In the genomic region with DNA sequence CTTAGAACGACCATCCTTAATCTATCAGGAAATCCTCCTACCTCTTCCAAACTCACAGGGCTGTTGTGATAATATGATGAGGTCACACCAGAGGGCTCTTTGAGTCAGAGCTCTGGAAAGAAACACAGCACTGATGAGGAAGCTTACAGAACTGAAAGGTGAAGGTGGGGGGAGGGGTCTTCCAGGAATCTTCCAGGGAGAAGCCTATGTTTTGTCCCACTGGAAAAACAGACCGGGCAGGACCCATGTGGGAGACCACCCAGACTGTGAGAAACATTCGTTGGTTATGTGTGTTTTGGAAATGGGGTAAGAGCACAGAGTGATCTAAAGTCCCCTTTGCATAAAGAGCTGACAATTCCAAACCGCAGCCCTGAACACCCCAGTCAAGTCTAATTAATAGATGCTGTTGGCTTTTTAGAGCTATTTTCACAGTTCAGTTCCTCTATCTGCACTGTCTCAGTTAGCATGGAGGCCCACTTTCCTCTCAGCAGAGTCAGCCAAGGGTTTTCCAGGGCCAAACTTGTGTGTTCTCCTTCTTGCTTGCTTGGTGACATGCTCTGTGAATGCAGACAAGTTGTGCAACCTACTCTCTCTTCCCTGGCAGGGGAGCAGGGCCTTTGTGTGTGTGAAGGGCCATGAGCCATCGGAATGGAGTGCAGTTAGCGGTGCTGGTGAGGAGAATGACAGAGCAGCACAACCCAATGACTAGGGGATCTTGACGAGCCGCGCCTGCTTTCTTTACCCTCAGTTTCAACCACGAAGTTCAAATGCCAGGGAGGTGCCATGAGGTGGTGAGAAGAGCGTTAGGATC, we compare ENCODE assay signal across 1 cellular context.
A peak's percentile ranks its signal among the peaks of the same experiment; 100 is the strongest.
TF ChIP-seq lines count a peak whose summit lies in the region.

No MANE protein-coding gene starts in this region.

TF ChIP-seq in GM12878, 131 proteins besides CTCF, POLR2A, EP300 and RAD21:
- no peak for TF ChIP-seq NFIC (IDR thresholded peaks at IDR 0.05; ENCODE audit: low read depth, low read length)
- TF ChIP-seq SREBF2 (IDR thresholded peaks at IDR 0.05; ENCODE audit: low read length), result no peak
- peak; percentile 45; the same call in 1 of the 2 replicates for TF ChIP-seq CHD2 (IDR thresholded peaks at IDR 0.05; ENCODE audit: borderline replicate concordance, low read depth, low read length)
- no peak for TF ChIP-seq JUND (IDR thresholded peaks at IDR 0.05; ENCODE audit: low read depth, low read length)
- peak; percentile 73 for TF ChIP-seq RUNX3 (IDR thresholded peaks at IDR 0.05; ENCODE audit: low read length)
- peak; percentile 64; the same call in 1 of the 2 replicates for TF ChIP-seq ATF7 (IDR thresholded peaks at IDR 0.05; ENCODE audit: low read depth)
- TF ChIP-seq FOXM1 (IDR thresholded peaks at IDR 0.05; ENCODE audit: low read depth, low read length), result no peak
- TF ChIP-seq, protein P1, sequence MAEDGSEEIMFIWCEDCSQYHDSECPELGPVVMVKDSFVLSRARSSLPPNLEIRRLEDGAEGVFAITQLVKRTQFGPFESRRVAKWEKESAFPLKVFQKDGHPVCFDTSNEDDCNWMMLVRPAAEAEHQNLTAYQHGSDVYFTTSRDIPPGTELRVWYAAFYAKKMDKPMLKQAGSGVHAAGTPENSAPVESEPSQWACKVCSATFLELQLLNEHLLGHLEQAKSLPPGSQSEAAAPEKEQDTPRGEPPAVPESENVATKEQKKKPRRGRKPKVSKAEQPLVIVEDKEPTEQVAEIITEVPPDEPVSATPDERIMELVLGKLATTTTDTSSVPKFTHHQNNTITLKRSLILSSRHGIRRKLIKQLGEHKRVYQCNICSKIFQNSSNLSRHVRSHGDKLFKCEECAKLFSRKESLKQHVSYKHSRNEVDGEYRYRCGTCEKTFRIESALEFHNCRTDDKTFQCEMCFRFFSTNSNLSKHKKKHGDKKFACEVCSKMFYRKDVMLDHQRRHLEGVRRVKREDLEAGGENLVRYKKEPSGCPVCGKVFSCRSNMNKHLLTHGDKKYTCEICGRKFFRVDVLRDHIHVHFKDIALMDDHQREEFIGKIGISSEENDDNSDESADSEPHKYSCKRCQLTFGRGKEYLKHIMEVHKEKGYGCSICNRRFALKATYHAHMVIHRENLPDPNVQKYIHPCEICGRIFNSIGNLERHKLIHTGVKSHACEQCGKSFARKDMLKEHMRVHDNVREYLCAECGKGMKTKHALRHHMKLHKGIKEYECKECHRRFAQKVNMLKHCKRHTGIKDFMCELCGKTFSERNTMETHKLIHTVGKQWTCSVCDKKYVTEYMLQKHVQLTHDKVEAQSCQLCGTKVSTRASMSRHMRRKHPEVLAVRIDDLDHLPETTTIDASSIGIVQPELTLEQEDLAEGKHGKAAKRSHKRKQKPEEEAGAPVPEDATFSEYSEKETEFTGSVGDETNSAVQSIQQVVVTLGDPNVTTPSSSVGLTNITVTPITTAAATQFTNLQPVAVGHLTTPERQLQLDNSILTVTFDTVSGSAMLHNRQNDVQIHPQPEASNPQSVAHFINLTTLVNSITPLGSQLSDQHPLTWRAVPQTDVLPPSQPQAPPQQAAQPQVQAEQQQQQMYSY (CRISPR knock-in tag; IDR thresholded peaks at IDR 0.05), result no peak
- TF ChIP-seq DPF2 (IDR thresholded peaks at IDR 0.05), result peak; percentile 52; the same call in 1 of the 2 replicates
- TF ChIP-seq, protein P2, sequence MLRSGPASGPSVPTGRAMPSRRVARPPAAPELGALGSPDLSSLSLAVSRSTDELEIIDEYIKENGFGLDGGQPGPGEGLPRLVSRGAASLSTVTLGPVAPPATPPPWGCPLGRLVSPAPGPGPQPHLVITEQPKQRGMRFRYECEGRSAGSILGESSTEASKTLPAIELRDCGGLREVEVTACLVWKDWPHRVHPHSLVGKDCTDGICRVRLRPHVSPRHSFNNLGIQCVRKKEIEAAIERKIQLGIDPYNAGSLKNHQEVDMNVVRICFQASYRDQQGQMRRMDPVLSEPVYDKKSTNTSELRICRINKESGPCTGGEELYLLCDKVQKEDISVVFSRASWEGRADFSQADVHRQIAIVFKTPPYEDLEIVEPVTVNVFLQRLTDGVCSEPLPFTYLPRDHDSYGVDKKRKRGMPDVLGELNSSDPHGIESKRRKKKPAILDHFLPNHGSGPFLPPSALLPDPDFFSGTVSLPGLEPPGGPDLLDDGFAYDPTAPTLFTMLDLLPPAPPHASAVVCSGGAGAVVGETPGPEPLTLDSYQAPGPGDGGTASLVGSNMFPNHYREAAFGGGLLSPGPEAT (IDR thresholded peaks at IDR 0.05; ENCODE audit: low read depth), result 0 out of 2 replicates have a peak, but pooled peaks have one; percentile 49
- peak; percentile 74 for TF ChIP-seq MLLT1 (IDR thresholded peaks at IDR 0.05)
- peak; percentile 81 to 86 for TF ChIP-seq IKZF2 (IDR thresholded peaks at IDR 0.05)
- 0 out of 2 replicates have a peak, but pooled peaks have one; percentile 33 for TF ChIP-seq HDGF (IDR thresholded peaks at IDR 0.05)
- no peak for TF ChIP-seq ATF3 (IDR thresholded peaks at IDR 0.05; ENCODE audit: borderline replicate concordance, extremely low read depth, low read depth, low read length)
- TF ChIP-seq POU2F2 (IDR thresholded peaks at IDR 0.05; ENCODE audit: borderline replicate concordance, low read depth, low read length), result peak; percentile 76; the same call in 1 of the 3 replicates
- peak; percentile 71; the same call in 1 of the 2 replicates for TF ChIP-seq SPI1 (IDR thresholded peaks at IDR 0.05; ENCODE audit: borderline replicate concordance, insufficient read depth, low read depth, low read length)
- no peak for TF ChIP-seq PAX5 (IDR thresholded peaks at IDR 0.05; ENCODE audit: borderline replicate concordance, low read depth, low read length)
- no peak for TF ChIP-seq ASH2L (IDR thresholded peaks at IDR 0.05; ENCODE audit: borderline replicate concordance, low read depth)
- no peak for TF ChIP-seq SIN3A (IDR thresholded peaks at IDR 0.05; ENCODE audit: low read depth, low read length)
- no peak for TF ChIP-seq ZNF207 (IDR thresholded peaks at IDR 0.05; ENCODE audit: borderline replicate concordance)
- TF ChIP-seq, protein P3, sequence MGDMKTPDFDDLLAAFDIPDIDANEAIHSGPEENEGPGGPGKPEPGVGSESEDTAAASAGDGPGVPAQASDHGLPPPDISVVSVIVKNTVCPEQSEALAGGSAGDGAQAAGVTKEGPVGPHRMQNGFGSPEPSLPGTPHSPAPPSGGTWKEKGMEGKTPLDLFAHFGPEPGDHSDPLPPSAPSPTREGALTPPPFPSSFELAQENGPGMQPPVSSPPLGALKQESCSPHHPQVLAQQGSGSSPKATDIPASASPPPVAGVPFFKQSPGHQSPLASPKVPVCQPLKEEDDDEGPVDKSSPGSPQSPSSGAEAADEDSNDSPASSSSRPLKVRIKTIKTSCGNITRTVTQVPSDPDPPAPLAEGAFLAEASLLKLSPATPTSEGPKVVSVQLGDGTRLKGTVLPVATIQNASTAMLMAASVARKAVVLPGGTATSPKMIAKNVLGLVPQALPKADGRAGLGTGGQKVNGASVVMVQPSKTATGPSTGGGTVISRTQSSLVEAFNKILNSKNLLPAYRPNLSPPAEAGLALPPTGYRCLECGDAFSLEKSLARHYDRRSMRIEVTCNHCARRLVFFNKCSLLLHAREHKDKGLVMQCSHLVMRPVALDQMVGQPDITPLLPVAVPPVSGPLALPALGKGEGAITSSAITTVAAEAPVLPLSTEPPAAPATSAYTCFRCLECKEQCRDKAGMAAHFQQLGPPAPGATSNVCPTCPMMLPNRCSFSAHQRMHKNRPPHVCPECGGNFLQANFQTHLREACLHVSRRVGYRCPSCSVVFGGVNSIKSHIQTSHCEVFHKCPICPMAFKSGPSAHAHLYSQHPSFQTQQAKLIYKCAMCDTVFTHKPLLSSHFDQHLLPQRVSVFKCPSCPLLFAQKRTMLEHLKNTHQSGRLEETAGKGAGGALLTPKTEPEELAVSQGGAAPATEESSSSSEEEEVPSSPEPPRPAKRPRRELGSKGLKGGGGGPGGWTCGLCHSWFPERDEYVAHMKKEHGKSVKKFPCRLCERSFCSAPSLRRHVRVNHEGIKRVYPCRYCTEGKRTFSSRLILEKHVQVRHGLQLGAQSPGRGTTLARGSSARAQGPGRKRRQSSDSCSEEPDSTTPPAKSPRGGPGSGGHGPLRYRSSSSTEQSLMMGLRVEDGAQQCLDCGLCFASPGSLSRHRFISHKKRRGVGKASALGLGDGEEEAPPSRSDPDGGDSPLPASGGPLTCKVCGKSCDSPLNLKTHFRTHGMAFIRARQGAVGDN (IDR thresholded peaks at IDR 0.05), result no peak
- TF ChIP-seq SMARCA5 (IDR thresholded peaks at IDR 0.05), result no peak
- no peak for TF ChIP-seq YBX1 (IDR thresholded peaks at IDR 0.05)
- TF ChIP-seq IKZF1 (conservative IDR thresholded peaks at IDR 0.05), result peak; percentile 82
- peak; percentile 86 for TF ChIP-seq MTA2 (IDR thresholded peaks at IDR 0.05; ENCODE audit: low read depth)
- no peak for TF ChIP-seq PBX3 (IDR thresholded peaks at IDR 0.05; ENCODE audit: insufficient replicate concordance, low read depth, low read length)
- peak; percentile 82; the same call in 1 of the 2 replicates for TF ChIP-seq ZBTB33 (IDR thresholded peaks at IDR 0.05)
- TF ChIP-seq MEF2A (IDR thresholded peaks at IDR 0.05; ENCODE audit: insufficient read depth, low read depth, low read length), result no peak
- 0 out of 2 replicates have a peak, but pooled peaks have one; percentile 49 for TF ChIP-seq NBN (IDR thresholded peaks at IDR 0.05)
- no peak for TF ChIP-seq NFXL1 (IDR thresholded peaks at IDR 0.05; ENCODE audit: borderline replicate concordance)
- TF ChIP-seq SMAD1 (IDR thresholded peaks at IDR 0.05; ENCODE audit: low read depth, partially characterized antibody), result no peak
- no peak for TF ChIP-seq ZNF622 (IDR thresholded peaks at IDR 0.05)
- TF ChIP-seq SMAD5 (IDR thresholded peaks at IDR 0.05; ENCODE audit: low read depth), result no peak
- TF ChIP-seq IRF4 (IDR thresholded peaks at IDR 0.05; ENCODE audit: low read depth, low read length), result no peak
- no peak for TF ChIP-seq TBL1XR1 (IDR thresholded peaks at IDR 0.05; ENCODE audit: low read depth, low read length)
TF ChIP-seq in GM12878: peak in this region for 14.
